16 cellular contexts compared by ENCODE assay signal in the genomic region with DNA sequence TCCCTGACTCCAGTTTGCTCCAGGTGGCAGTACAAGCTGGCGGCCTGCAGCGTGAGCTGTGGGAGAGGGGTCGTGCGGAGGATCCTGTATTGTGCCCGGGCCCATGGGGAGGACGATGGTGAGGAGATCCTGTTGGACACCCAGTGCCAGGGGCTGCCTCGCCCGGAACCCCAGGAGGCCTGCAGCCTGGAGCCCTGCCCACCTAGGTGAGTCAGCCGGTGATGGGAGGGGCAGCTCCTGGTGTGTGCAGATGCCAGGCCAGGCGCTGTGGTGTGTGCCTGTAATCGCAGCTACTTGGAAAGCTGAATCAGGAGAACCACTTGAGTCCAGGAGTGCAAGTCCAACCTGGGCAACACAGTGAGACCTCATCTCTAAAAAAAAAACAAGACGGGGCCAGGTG. TPM values are rescaled to one million over a fixed set of nuclear protein-coding genes. Genes with fewer than 3 reads are reported as not detected.
A peak's percentile ranks its signal among the peaks of the same experiment; 100 is the strongest.
DNase-seq lines count a peak whose midpoint lies in the region; ATAC-seq and TF ChIP-seq lines count a peak whose summit lies in the region.
"Had no signal": no experiment of that assay in that cellular context is flagged by ENCODE, and none has a peak within 500 bp of the region (broad histone marks: within the 10 kb centered on the region; RNA-seq: fewer than 3 reads in every experiment).

No MANE protein-coding gene starts in this region.

- no peak overlapping the region for H3K4me3 ChIP-seq in spleen
- H3K4me3 ChIP-seq: GM23338, lung, neural progenitor cell had no signal

- H3K9me3 ChIP-seq in spleen: no peaks in the 10 kb centered on the region

- no peak overlapping the region for H3K4me3 Mint-ChIP-seq in activated CD8-positive, alpha-beta memory T cell treated with anti-CD3 and anti-CD28 coated beads, Interleukin-2, amount 10 ng/mL, durations not matched to agents 7 days and 5 days
- no peak overlapping the region for H3K4me3 Mint-ChIP-seq in activated T-cell treated with anti-CD3 and anti-CD28 coated beads, Interleukin-2, amount 50 U/mL, for 72 hours
- H3K4me3 Mint-ChIP-seq: activated CD4-positive, alpha-beta T cell treated with anti-CD3 and anti-CD28 coated beads, Interleukin-2, amount 10 ng/mL, durations not matched to agents 24 days and 14 days; activated T-helper 1 cell treated with anti-CD3 and anti-CD28 coated beads, Interleukin-12 subunit alpha, Interleukin-12 subunit beta, Interleukin-2, Interleukin-4 antibody, amounts not matched to agents 30 ng/mL and 10 ng/mL and 1 ng/mL, durations not matched to agents 14 hours and 24 hours and 36 hours; GM23338; neural progenitor cell; T-cell had no signal

- intact Hi-C loops in spleen (cut with DNase I; ENCODE audit: low total_unique reads): no loop called here

- H3K27ac Mint-ChIP-seq in activated CD8-positive, alpha-beta memory T cell treated with anti-CD3 and anti-CD28 coated beads, Interleukin-2, amount 10 ng/mL, durations not matched to agents 7 days and 5 days: no peak overlapping the region
- H3K27ac Mint-ChIP-seq in activated T-cell treated with anti-CD3 and anti-CD28 coated beads, Interleukin-2, amount 50 U/mL, for 72 hours: no peak overlapping the region
- H3K27ac Mint-ChIP-seq: activated CD4-positive, alpha-beta T cell treated with anti-CD3 and anti-CD28 coated beads, Interleukin-2, amount 10 ng/mL, durations not matched to agents 24 days and 14 days; activated T-helper 1 cell treated with anti-CD3 and anti-CD28 coated beads, Interleukin-12 subunit alpha, Interleukin-12 subunit beta, Interleukin-2, Interleukin-4 antibody, amounts not matched to agents 30 ng/mL and 10 ng/mL and 1 ng/mL, durations not matched to agents 14 hours and 24 hours and 36 hours; GM23338; T-cell had no signal

- TF ChIP-seq CTCF in spleen (IDR thresholded peaks at IDR 0.05 in 8 of 11, conservative IDR thresholded peaks at IDR 0.05 in 3 of 11): no peak

- no peaks in the 10 kb centered on the region for H3K9me3 Mint-ChIP-seq in activated CD8-positive, alpha-beta memory T cell treated with anti-CD3 and anti-CD28 coated beads, Interleukin-2, amount 10 ng/mL, durations not matched to agents 7 days and 5 days (ENCODE audit: low read depth)
- no peaks in the 10 kb centered on the region for H3K9me3 Mint-ChIP-seq in activated T-cell treated with anti-CD3 and anti-CD28 coated beads, Interleukin-2, amount 50 U/mL, for 72 hours
- H3K9me3 Mint-ChIP-seq: activated CD4-positive, alpha-beta T cell treated with anti-CD3 and anti-CD28 coated beads, Interleukin-2, amount 10 ng/mL, durations not matched to agents 24 days and 14 days; activated T-helper 1 cell treated with anti-CD3 and anti-CD28 coated beads, Interleukin-12 subunit alpha, Interleukin-12 subunit beta, Interleukin-2, Interleukin-4 antibody, amounts not matched to agents 30 ng/mL and 10 ng/mL and 1 ng/mL, durations not matched to agents 14 hours and 24 hours and 36 hours; GM23338; neural progenitor cell; T-cell had no signal

- H3K27ac ChIP-seq in epithelial cell of prostate (no peak overlapping the region), spleen (no peak overlapping the region)
- H3K27ac ChIP-seq: brain microvascular endothelial cell, neural progenitor cell had no signal

- DNase-seq in DMS79 treated with DMSO at 0.1 percent for 48 hours (lab: John Stamatoyannopoulos, UW) (peak; percentile 38), DMS79 (lab: John Stamatoyannopoulos, UW) (no peak), NCI-H510A treated with DMSO at 0.1 percent for 48 hours (lab: John Stamatoyannopoulos, UW) (peak; percentile 32), epithelial cell of prostate (ENCODE audit: low read depth, low spot score) (peak; percentile 37), spleen (peak; percentile 74), SHP77 treated with DMSO at 0.1 percent for 48 hours (lab: John Stamatoyannopoulos, UW) (no peak)
- DNase-seq in activated CD8-positive, alpha-beta memory T cell treated with anti-CD3 and anti-CD28 coated beads, Interleukin-2, amount 10 ng/mL, durations not matched to agents 7 days and 5 days: no peak
- no peak for DNase-seq in activated T-cell treated with anti-CD3 and anti-CD28 coated beads, Interleukin-2, amount 50 U/mL, for 72 hours
- DNase-seq: activated CD4-positive, alpha-beta T cell treated with anti-CD3 and anti-CD28 coated beads, Interleukin-2, amount 10 ng/mL, durations not matched to agents 24 days and 14 days; brain microvascular endothelial cell; NK-92 treated with Interleukin-12 subunit alpha and Interleukin-12 subunit beta, amount 100 ng/mL, for 24 hours; T-cell had no signal

- H3K4me1 Mint-ChIP-seq in activated CD8-positive, alpha-beta memory T cell treated with anti-CD3 and anti-CD28 coated beads, Interleukin-2, amount 10 ng/mL, durations not matched to agents 7 days and 5 days: no peaks in the 10 kb centered on the region
- H3K4me1 Mint-ChIP-seq in activated T-cell treated with anti-CD3 and anti-CD28 coated beads, Interleukin-2, amount 50 U/mL, for 72 hours (ENCODE audit: low read depth): no peaks in the 10 kb centered on the region
- H3K4me1 Mint-ChIP-seq: activated CD4-positive, alpha-beta T cell treated with anti-CD3 and anti-CD28 coated beads, Interleukin-2, amount 10 ng/mL, durations not matched to agents 24 days and 14 days; GM23338; neural progenitor cell; T-cell had no signal

- CTCF ChIA-PET in activated CD8-positive, alpha-beta memory T cell treated with anti-CD3 and anti-CD28 coated beads, Interleukin-2, amount 10 ng/mL, durations not matched to agents 7 days and 5 days (lab: Charles Lee): no interaction called here

- no peaks in the 10 kb centered on the region for H3K36me3 Mint-ChIP-seq in activated CD8-positive, alpha-beta memory T cell treated with anti-CD3 and anti-CD28 coated beads, Interleukin-2, amount 10 ng/mL, durations not matched to agents 7 days and 5 days
- H3K36me3 Mint-ChIP-seq in activated T-cell treated with anti-CD3 and anti-CD28 coated beads, Interleukin-2, amount 50 U/mL, for 72 hours (ENCODE audit: insufficient read depth in 2 of 2): no peaks in the 10 kb centered on the region
- H3K36me3 Mint-ChIP-seq: neural progenitor cell, T-cell had no signal

- no peaks in the 10 kb centered on the region for H3K27me3 ChIP-seq in spleen (replicated peaks in 1 of 7)
- H3K27me3 ChIP-seq: neural progenitor cell had no signal

- ATAC-seq in activated CD8-positive, alpha-beta memory T cell treated with anti-CD3 and anti-CD28 coated beads, Interleukin-2, amount 10 ng/mL, durations not matched to agents 7 days and 5 days: no peak
- no peak for ATAC-seq in activated T-cell treated with anti-CD3 and anti-CD28 coated beads, Interleukin-2, amount 50 U/mL, for 72 hours (replicated peaks in 1 of 2)
- ATAC-seq: GM23338, T-cell had no signal

- no peak for TF ChIP-seq POLR2A in spleen (IDR thresholded peaks at IDR 0.05)

- peaks cover 3% of the 10 kb centered on the region for H3K27me3 Mint-ChIP-seq in activated CD8-positive, alpha-beta memory T cell treated with anti-CD3 and anti-CD28 coated beads, Interleukin-2, amount 10 ng/mL, durations not matched to agents 7 days and 5 days
- no peaks in the 10 kb centered on the region for H3K27me3 Mint-ChIP-seq in activated T-cell treated with anti-CD3 and anti-CD28 coated beads, Interleukin-2, amount 50 U/mL, for 72 hours (ENCODE audit: low read depth)
- H3K27me3 Mint-ChIP-seq: activated CD4-positive, alpha-beta T cell treated with anti-CD3 and anti-CD28 coated beads, Interleukin-2, amount 10 ng/mL, durations not matched to agents 24 days and 14 days had no signal

- H3K36me3 ChIP-seq in spleen: no peaks in the 10 kb centered on the region
- H3K36me3 ChIP-seq: brain microvascular endothelial cell, neural progenitor cell had no signal

- 84 to 96% (median 90%) methylated on average over 4 to 12 of the region's 12 CpGs for WGBS in spleen, 5 donors

- H3K4me1 ChIP-seq in spleen: no peaks in the 10 kb centered on the region
- H3K4me1 ChIP-seq: neural progenitor cell had no signal

RNA-seq across cellular contexts. Expression of a gene that starts 10.0 kb away (rescaled TPM):
- 10 to 100 TPM in 5 of 7 donors, 1 to 10 TPM in 2; 10.0 to 14.2 (median 12.6) TPM for total RNA-seq in spleen
- polyA plus RNA-seq in spleen: 10 to 100 TPM in 1 of 3 donors, 1 to 10 TPM in 2; 4.7 to 12.7 (median 6.6) TPM
- total RNA-seq in activated CD8-positive, alpha-beta memory T cell treated with anti-CD3 and anti-CD28 coated beads, Interleukin-2, amount 10 ng/mL, durations not matched to agents 7 days and 5 days: 1 to 10 TPM in 1 of 2 experiments, under 1 TPM in 1; 0.38 to 1.1 TPM
- 1 to 10 TPM; 1.3 to 2.8 TPM for total RNA-seq in activated T-cell treated with anti-CD3 and anti-CD28 coated beads, Interleukin-2, amount 50 U/mL, for 72 hours

RNA-seq across cellular contexts. Expression of a gene that starts 27.6 kb away (rescaled TPM):
- total RNA-seq in spleen: 1 to 10 TPM; 1.1 to 3.9 (median 1.6) TPM
- polyA plus RNA-seq in spleen: 1 to 10 TPM; 3.4 to 4.8 (median 3.9) TPM
- total RNA-seq in activated CD8-positive, alpha-beta memory T cell treated with anti-CD3 and anti-CD28 coated beads, Interleukin-2, amount 10 ng/mL, durations not matched to agents 7 days and 5 days: 1 to 10 TPM; 2.6 to 2.7 TPM
- total RNA-seq in activated T-cell treated with anti-CD3 and anti-CD28 coated beads, Interleukin-2, amount 50 U/mL, for 72 hours: 1 to 10 TPM; 3.9 to 4.7 TPM

RNA-seq across cellular contexts. Expression of a gene that starts 29.1 kb away (rescaled TPM):
- 10 to 100 TPM; 15.4 to 28.7 (median 20.9) TPM for total RNA-seq in spleen
- polyA plus RNA-seq in spleen: 10 to 100 TPM; 15.4 to 35.0 (median 32.8) TPM
- total RNA-seq in activated CD8-positive, alpha-beta memory T cell treated with anti-CD3 and anti-CD28 coated beads, Interleukin-2, amount 10 ng/mL, durations not matched to agents 7 days and 5 days: 1 to 10 TPM; 5.5 to 9.9 TPM
- total RNA-seq in activated T-cell treated with anti-CD3 and anti-CD28 coated beads, Interleukin-2, amount 50 U/mL, for 72 hours: 1 to 10 TPM; 2.0 to 2.6 TPM

RNA-seq across cellular contexts. Expression of a gene that starts 31.9 kb away (rescaled TPM):
- total RNA-seq in spleen: 10 to 100 TPM; 21.5 to 25.8 (median 22.8) TPM
- 10 to 100 TPM; 20.0 to 23.2 (median 20.1) TPM for polyA plus RNA-seq in spleen
- total RNA-seq in activated CD8-positive, alpha-beta memory T cell treated with anti-CD3 and anti-CD28 coated beads, Interleukin-2, amount 10 ng/mL, durations not matched to agents 7 days and 5 days: 10 to 100 TPM; 27.5 to 34.1 TPM
- 10 to 100 TPM; 22.9 to 25.0 TPM for total RNA-seq in activated T-cell treated with anti-CD3 and anti-CD28 coated beads, Interleukin-2, amount 50 U/mL, for 72 hours

Comparison
In these comparisons a context has a peak if more than half of its experiments do, and no peak if none do; other contexts are left out.
1. DNase-seq: peak in DMS79 treated with DMSO at 0.1 percent for 48 hours (single experiment), NCI-H510A treated with DMSO at 0.1 percent for 48 hours (single experiment), epithelial cell of prostate (single experiment) and spleen (single experiment); none in DMS79 (single experiment), SHP77 treated with DMSO at 0.1 percent for 48 hours (single experiment), activated CD8-positive, alpha-beta memory T cell treated with anti-CD3 and anti-CD28 coated beads, Interleukin-2, amount 10 ng/mL, durations not matched to agents 7 days and 5 days (single experiment) and activated T-cell treated with anti-CD3 and anti-CD28 coated beads, Interleukin-2, amount 50 U/mL, for 72 hours (0 of 2).